ENCODE assay signal across 11 cellular contexts in genomic region chr16:28063611-28064061, GRCh38. TPM values are rescaled to one million over a fixed set of nuclear protein-coding genes. Genes with fewer than 3 reads are reported as not detected.
DNase-seq lines count a peak whose midpoint lies in the region; ATAC-seq, FAIRE-seq and TF ChIP-seq lines count a peak whose summit lies in the region.
"Had no signal": no experiment of that assay in that cellular context is flagged by ENCODE, and none has a peak within 500 bp of the region (broad histone marks: within the 10 kb centered on the region; RNA-seq: fewer than 3 reads in every experiment).

GSG1L (minus strand) TSS chr16:28063714; CDS start chr16:28063424, 290 bp downstream.

- H3K36me3 Mint-ChIP-seq in memory B cell = no peaks in the 10 kb centered on the region

- no TSS peak for BruUV-seq in mammary epithelial cell (replicated peaks; lab: Mats Ljungman, UMichigan)

- H3K27me3 Mint-ChIP-seq in memory B cell = peaks cover 37% of the 10 kb centered on the region

- dilution Hi-C loops in mammary epithelial cell (cut with HindIII; ENCODE audit: low sequenced_read_pairs) = no loop called here

- H3K36me3 ChIP-seq in mammary epithelial cell (ENCODE audit: insufficient read depth, low read length) = no peaks in the 10 kb centered on the region

- H3K27me3 ChIP-seq in mammary epithelial cell (ENCODE audit: insufficient read depth, low read length) = peaks cover 31% of the 10 kb centered on the region

- no peaks in the 10 kb centered on the region for H3K9me3 Mint-ChIP-seq in memory B cell

- no peak within 1 kb of the TSS for H3K27ac Mint-ChIP-seq in memory B cell

- H3K27ac ChIP-seq in mammary epithelial cell (ENCODE audit: insufficient read depth, low read depth, low read length) = no peak within 1 kb of the TSS

- H4K20me1 ChIP-seq in mammary epithelial cell (ENCODE audit: insufficient read depth, low read length) = no peaks in the 10 kb centered on the region

- H3K4me3 ChIP-seq in mammary epithelial cell (replicated peaks in 1 of 3; ENCODE audit: insufficient read depth in 1 of 3, low read depth in 2 of 3, low read length in 3 of 3) = no peak within 1 kb of the TSS

- 0% methylated on average over 3 of the region's 50 CpGs for WGBS in mammary epithelial cell (ENCODE audit: low coverage, missing lambda C conversion rate)

- no peaks in the 10 kb centered on the region for H3K9me3 ChIP-seq in mammary epithelial cell (replicated peaks; ENCODE audit: insufficient read depth, low read length)

- intact Hi-C loops in Right ventricle myocardium inferior (cut with DNase I) = no loop called here
- intact Hi-C loops in cardiac septum (cut with DNase I) = loop anchor here (2.0 kb wide), 1 partner anchor 91 kb away; no protein-coding TSS in a partner anchor
- intact Hi-C loops in mammary epithelial cell (cut with micrococcal nuclease) = loop anchor here (2.0 kb wide), 1 partner anchor 373 kb away; no protein-coding TSS in a partner anchor

- no peak for DNase-seq in Right ventricle myocardium inferior (ENCODE audit: missing footprints)
- DNase-seq in cardiac septum (ENCODE audit: low spot score) = no peak
- no peak for DNase-seq in mammary epithelial cell
- DNase-seq in memory B cell (ENCODE audit: low spot score in 2 of 2) = no peak
- peak; percentile 49 for DNase-seq in urothelium cell line (ENCODE audit: low spot score)
- no peak for DNase-seq in DMS53 treated with DMSO at 0.1 percent for 48 hours (lab: John Stamatoyannopoulos, UW; ENCODE audit: unreplicated experiment)
- DNase-seq in cerebellar nuclear complex (lab: John Stamatoyannopoulos, UW) = no peak
- DNase-seq: activated CD4-positive, CD25-positive, alpha-beta regulatory T cell; left colon; NCI-H446 treated with DMSO at 0.1 percent for 48 hours had no signal

- CTCF ChIA-PET in mammary epithelial cell (lab: Charles Lee; ENCODE audit: low non-redundant PET) = no interaction called here

- H3K79me2 ChIP-seq in mammary epithelial cell (ENCODE audit: insufficient read depth, low read length) = no peaks in the 10 kb centered on the region

- H3K4me1 Mint-ChIP-seq in memory B cell = no peaks in the 10 kb centered on the region

- no peak for TF ChIP-seq CTCF in mammary epithelial cell (conservative IDR thresholded peaks at IDR 0.05 in 1 of 2, IDR thresholded peaks at IDR 0.05 in 1 of 2; ENCODE audit: extremely low read depth in 1 of 2, insufficient read depth in 1 of 2, low read depth in 1 of 2, low read length in 2 of 2)

- peak; percentile 51 for ATAC-seq in Right ventricle myocardium inferior
- ATAC-seq in memory B cell (ENCODE audit: low read depth) = peak; percentile 42
- ATAC-seq in HG02885 (IDR thresholded peaks at IDR 0.05; ENCODE audit: poor library complexity, unreplicated experiment) = no peak
- ATAC-seq: left colon had no signal

- no peak within 1 kb of the TSS for H3K9ac ChIP-seq in mammary epithelial cell (ENCODE audit: insufficient read depth, low read length)

- H3K4me3 Mint-ChIP-seq in memory B cell = peak within 1 kb of the TSS; percentile 66

- peak within 1 kb of the TSS; percentile 30 for H3K4me2 ChIP-seq in mammary epithelial cell (ENCODE audit: insufficient read depth, low read depth, low read length)

- no peak within 1 kb of the TSS for H2AFZ ChIP-seq in mammary epithelial cell (ENCODE audit: low read depth, low read length)

- in situ Hi-C loops in mammary epithelial cell (cut with MboI; ENCODE audit: low sequenced_read_pairs in 2 of 2) = no loop called here

- H3K4me1 ChIP-seq in mammary epithelial cell (ENCODE audit: insufficient read depth, low read length) = no peaks in the 10 kb centered on the region

- FAIRE-seq in urothelium cell line (lab: Jason Lieb, UNC) = no peak

RNA-seq across cellular contexts. Expression of gene GSG1L, which starts in this region (rescaled TPM):
- total RNA-seq in Right ventricle myocardium inferior = 0.19 TPM
- total RNA-seq in cardiac septum = 8.0 TPM
- total RNA-seq in mammary epithelial cell = not detected
- not detected for polyA plus RNA-seq in mammary epithelial cell
- polyA minus RNA-seq in mammary epithelial cell = not detected

Comparison
In these comparisons a context has a peak if more than half of its experiments do, and no peak if none do; other contexts are left out.
1. Peak in ATAC-seq in Right ventricle myocardium inferior; RNA of the gene not detected or under 1 TPM.